8 cellular contexts compared by ENCODE assay signal in genomic region chr7:151245360-151246160, GRCh38. TPM values are rescaled to one million over a fixed set of nuclear protein-coding genes. Genes with fewer than 3 reads are reported as not detected.
A peak's percentile ranks its signal among the peaks of the same experiment; 100 is the strongest.
DNase-seq lines count a peak whose midpoint lies in the region; ATAC-seq, FAIRE-seq and TF ChIP-seq lines count a peak whose summit lies in the region.

No MANE protein-coding gene starts in this region.

- H3K9me3 ChIP-seq in CD8-positive, alpha-beta T cell (ENCODE audit: low read length), result no peaks in the 10 kb centered on the region
- H3K9me3 ChIP-seq in GM12878 (replicated peaks; ENCODE audit: control insufficient read depth, insufficient read depth, low read length) (no peaks in the 10 kb centered on the region), keratinocyte (ENCODE audit: control insufficient read depth, low read depth, low read length) (no peaks in the 10 kb centered on the region)

- H3K4me1 Mint-ChIP-seq in CD8-positive, alpha-beta T cell (ENCODE audit: low read depth), result peaks cover 51% of the 10 kb centered on the region

- H3K36me3 Mint-ChIP-seq in CD8-positive, alpha-beta T cell, result peaks cover under 1% of the 10 kb centered on the region

- peaks cover 5% of the 10 kb centered on the region for H3K27me3 Mint-ChIP-seq in CD8-positive, alpha-beta T cell (ENCODE audit: low read depth)

- H3K36me3 ChIP-seq in CD8-positive, alpha-beta T cell (ENCODE audit: insufficient read depth, low read length), result no peaks in the 10 kb centered on the region
- H3K36me3 ChIP-seq in GM12878 (ENCODE audit: control insufficient read depth in 2 of 2, insufficient read depth in 2 of 2, low read length in 1 of 2) (no peaks in the 10 kb centered on the region), keratinocyte (ENCODE audit: control insufficient read depth in 2 of 2, extremely low read depth in 1 of 2, insufficient read depth in 2 of 2, low read length in 2 of 2) (no peaks in the 10 kb centered on the region)

- no peak overlapping the region for H3K27ac ChIP-seq in CD8-positive, alpha-beta T cell (ENCODE audit: low read depth, low read length)
- H3K27ac ChIP-seq in GM12878 (ENCODE audit: control insufficient read depth, insufficient read depth), result no peak overlapping the region
- H3K27ac ChIP-seq in keratinocyte (ENCODE audit: control insufficient read depth, insufficient read depth, low read length), result no peak overlapping the region

- H3K79me2 ChIP-seq in GM12878 (ENCODE audit: control insufficient read depth, insufficient read depth, low read length) (no peaks in the 10 kb centered on the region), keratinocyte (ENCODE audit: control insufficient read depth, insufficient read depth, low read length) (no peaks in the 10 kb centered on the region)

- intact Hi-C loops in CD8-positive, alpha-beta T cell (cut with DNase I, micrococcal nuclease), result loop anchor here (1.0 to 10.0 kb wide), 7 partner anchors 13 to 629 kb away; partner anchors contain the start of genes ABCF2 (in 1 of the 2), CHPF2 (in 1 of the 2) and PRKAG2 (in 1 of the 2)
- intact Hi-C loops in GM12878 (cut with micrococcal nuclease; ENCODE audit: unreplicated experiment), result loop anchor here (1.0 kb wide), 1 partner anchor 121 kb away; no protein-coding TSS in a partner anchor

- H3K9ac ChIP-seq in GM12878 (ENCODE audit: control insufficient read depth, insufficient read depth, low read length) (no peak overlapping the region), keratinocyte (ENCODE audit: control insufficient read depth, extremely low read depth, insufficient read depth, low read length) (no peak overlapping the region)

- peak overlapping the region; percentile 65 for H3K4me3 ChIP-seq in CD8-positive, alpha-beta T cell (ENCODE audit: low read depth, low read length)
- H3K4me3 ChIP-seq in GM12878, result peak overlapping the region; percentile 44; the same call in 1 of the 2 replicates
- H3K4me3 ChIP-seq in keratinocyte (ENCODE audit: control insufficient read depth in 2 of 3, extremely low read depth in 1 of 3, insufficient read depth in 2 of 3, low read depth in 1 of 3, low read length in 3 of 3), result no peak overlapping the region

- no peak overlapping the region for H2AFZ ChIP-seq in GM12878 (ENCODE audit: control insufficient read depth, low read depth, low read length)
- H2AFZ ChIP-seq in keratinocyte (ENCODE audit: control insufficient read depth, low read length), result no peak overlapping the region

- POLR2A ChIA-PET in CD8-positive, alpha-beta T cell (lab: Charles Lee), result interaction anchor here (0.7 to 2.6 kb wide), 3 partner anchors 13 to 32 kb away, joined by 3 to 16 read pairs (median 3); partner anchors contain the start of genes ABCF2 and CHPF2
- POLR2A ChIA-PET in HEK293T (lab: Yijun Ruan, JAX), result interaction anchor here (1.4 to 3.5 kb wide), 5 partner anchors 10 to 31 kb away, joined by 5 to 29 read pairs (median 20); partner anchors contain the start of gene ABCF2
- POLR2A ChIA-PET in GM12878 (lab: Charles Lee), result interaction anchor here (0.8 to 1.5 kb wide), 2 partner anchors 18 kb away, joined by 3 to 5 read pairs; partner anchors contain the start of gene ABCF2

- DNase-seq in CD8-positive, alpha-beta T cell, result peak; percentile 40 to 80 (median 62)
- DNase-seq in HEK293T (ENCODE audit: extremely low spot score) (peak; percentile 83), T-helper 2 cell (peak; percentile 53 to 66 (median 66)), GM12878 (ENCODE audit: low read depth, low spot score) (no peak), keratinocyte (ENCODE audit: low read depth, low spot score) (no peak), GOT3 (lab: John Stamatoyannopoulos, UW) (no peak)
- peak; percentile 34 for DNase-seq in stimulated activated CD8-positive, alpha-beta memory T cell treated with anti-CD3 and anti-CD28 coated beads, Interleukin-15, amount 100 ng/mL, for 1 hour (ENCODE audit: low read depth)

- no TSS peak for BruUV-seq in GM12878 (replicated peaks; lab: Mats Ljungman, UMichigan)

- TF ChIP-seq CTCF in CD8-positive, alpha-beta T cell (IDR thresholded peaks at IDR 0.05), result peak; percentile 79
- TF ChIP-seq CTCF in GM12878 (IDR thresholded peaks at IDR 0.05 in 2 of 3, conservative IDR thresholded peaks at IDR 0.05 in 1 of 3; ENCODE audit: control insufficient read depth in 2 of 3, extremely low read depth in 1 of 3, insufficient read depth in 1 of 3, low read depth in 3 of 3, low read length in 3 of 3) (peak; percentile 40 to 67 (median 49)), keratinocyte (optimal IDR thresholded peaks at IDR 0.05 in 1 of 3, IDR thresholded peaks at IDR 0.05 in 1 of 3, conservative IDR thresholded peaks at IDR 0.05 in 1 of 3; ENCODE audit: extremely low read depth in 1 of 3, insufficient read depth in 2 of 3, low read length in 3 of 3) (peak in 2 of 3 experiments; percentile 42 to 56)

- no peaks in the 10 kb centered on the region for H3K9me1 ChIP-seq in keratinocyte (ENCODE audit: control insufficient read depth, extremely low read depth, insufficient read depth, low read length)

- no peaks in the 10 kb centered on the region for H3K27me3 ChIP-seq in CD8-positive, alpha-beta T cell (ENCODE audit: insufficient read depth, low read length)
- peaks cover 16 to 24% of the 10 kb centered on the region in 2 experiments for H3K27me3 ChIP-seq in GM12878 (replicated peaks in 1 of 2; ENCODE audit: control insufficient read depth in 2 of 2, insufficient read depth in 2 of 2, low read length in 1 of 2)
- H3K27me3 ChIP-seq in keratinocyte (ENCODE audit: control insufficient read depth, extremely low read depth, insufficient read depth, low read length), result peaks cover 30% of the 10 kb centered on the region

- TF ChIP-seq EP300 in GM12878 (IDR thresholded peaks at IDR 0.05; ENCODE audit: borderline replicate concordance in 1 of 2, control insufficient read depth in 1 of 2, low read depth in 2 of 2, low read length in 2 of 2), result no peak

- H4K20me1 ChIP-seq in GM12878 (ENCODE audit: control insufficient read depth, insufficient read depth) (no peaks in the 10 kb centered on the region), keratinocyte (ENCODE audit: control insufficient read depth, extremely low read depth, insufficient read depth, low read length) (no peaks in the 10 kb centered on the region)

- H3K9me3 Mint-ChIP-seq in CD8-positive, alpha-beta T cell, result no peaks in the 10 kb centered on the region

- peaks cover 46% of the 10 kb centered on the region for H3K4me1 ChIP-seq in CD8-positive, alpha-beta T cell (ENCODE audit: insufficient read depth, low read length)
- peaks cover 16% of the 10 kb centered on the region for H3K4me1 ChIP-seq in GM12878 (ENCODE audit: control insufficient read depth, insufficient read depth, low read length)
- H3K4me1 ChIP-seq in keratinocyte (ENCODE audit: control insufficient read depth, extremely low read depth, insufficient read depth, low read length), result peaks cover 8% of the 10 kb centered on the region

- ATAC-seq in CD8-positive, alpha-beta T cell, result peak; percentile 76
- ATAC-seq in GM12878, result peak; percentile 76
- no peak for ATAC-seq in HG03469 (IDR thresholded peaks at IDR 0.05; ENCODE audit: unreplicated experiment)

- no peak for TF ChIP-seq POLR2A in GM12878 (IDR thresholded peaks at IDR 0.05; ENCODE audit: low read depth, low read length)

- CTCF ChIA-PET in CD8-positive, alpha-beta T cell (lab: Charles Lee), result interaction anchor here (0.6 to 4.1 kb wide), 15 partner anchors 7 to 160 kb away, joined by 3 to 37 read pairs (median 4); partner anchors contain the start of gene CHPF2
- CTCF ChIA-PET in HEK293T (lab: Yijun Ruan, JAX), result interaction anchor here (0.6 to 2.3 kb wide), 12 partner anchors 9 to 60 kb away, joined by 3 to 31 read pairs (median 6); partner anchors contain the start of gene CHPF2
- CTCF ChIA-PET in GM12878 (lab: Yijun Ruan, JAX), result interaction anchor here (1.0 to 5.3 kb wide), 9 partner anchors 9 to 388 kb away, joined by 3 to 52 read pairs (median 6); partner anchors contain the start of genes ABCF2 and CHPF2

- RAD21 ChIA-PET in GM12878 (lab: Charles Lee; ENCODE audit: unreplicated experiment), result no interaction called here

- in situ Hi-C loops in GM12878 (cut with MboI), result no loop called here

- dilution Hi-C loops in keratinocyte (cut with MboI; ENCODE audit: extremely low pct_ligation_motif_present, low sequenced_read_pairs), result no loop called here

- SMC1A ChIA-PET in GM12878 (lab: Charles Lee; ENCODE audit: uncharacterized antibody, unreplicated experiment), result interaction anchor here (2.6 kb wide), 1 partner anchor 18 kb away, joined by 24 read pairs; the partner anchor contains the start of gene ABCF2

- no peak overlapping the region for H3K27ac Mint-ChIP-seq in CD8-positive, alpha-beta T cell

- H3K4me3 Mint-ChIP-seq in CD8-positive, alpha-beta T cell, result peak overlapping the region; percentile 70

- 0 out of 2 replicates have a peak, but pooled peaks have one; percentile 10 for TF ChIP-seq RAD21 in GM12878 (IDR thresholded peaks at IDR 0.05; ENCODE audit: insufficient read depth, low read depth, low read length)

- FAIRE-seq in GM12878 (lab: Jason Lieb, UNC), result no peak
- FAIRE-seq in keratinocyte (lab: Jason Lieb, UNC), result no peak

- 5% methylated on average over 39 of the region's 60 CpGs for WGBS in GM12878 (ENCODE audit: insufficient coverage, insufficient replicate concordance, low lambda C conversion rate, missing lambda C conversion rate)

- peak overlapping the region; percentile 83 for H3K4me2 ChIP-seq in GM12878 (ENCODE audit: control insufficient read depth, insufficient read depth)
- peak overlapping the region; percentile 45 for H3K4me2 ChIP-seq in keratinocyte (ENCODE audit: control insufficient read depth, extremely low read depth, insufficient read depth, low read depth, low read length)

RNA-seq across cellular contexts. Expression of gene SMARCD3, which starts 2.9 kb away (rescaled TPM):
- 10 to 100 TPM; 25.6 to 28.0 TPM for total RNA-seq in CD8-positive, alpha-beta T cell
- total RNA-seq in GM12878 (2013; cell fraction: nucleolus; rRNA removed), result not detected in 2 replicates
- total RNA-seq in GM12878 (2014; rRNA removed) (0.11 TPM in 1 of 2 replicates, not detected in the other), GM12878 (2014; rRNA removed; fragmentation: Illumina TruSeq; extraction: Trizol) (0.13 and 0.14 TPM in 2 replicates), GM12878 (2021) (0.51 and 1.4 TPM in 2 replicates)
- polyA plus RNA-seq in GM12878 (2011; ENCODE audit: low read depth), result 1.7 TPM
- polyA plus RNA-seq in GM12878 (2011; rRNA removed) (0.17 and 0.18 TPM in 2 replicates), GM12878 (2014; fragmentation: Illumina TruSeq; extraction: Trizol) (0.12 and 0.86 TPM in 2 replicates), GM12878 (2014; fragmentation: Nextera tagmentation; extraction: Ambion mirVana) (under 1 TPM; 0.11 TPM), GM12878 (2014; rRNA removed) (0.34 and 0.63 TPM in 2 replicates), GM12878 (2016; fragmentation: Nextera tagmentation; extraction: Ambion mirVana) (under 1 TPM; 0.39 to 0.81 TPM), keratinocyte (3.0 to 6.0 TPM (median 3.1 TPM) in 3 replicates)
- polyA plus RNA-seq in GM12878 (2011; cell fraction: cytosol; rRNA removed), result 0.17 and 1.4 TPM in 2 replicates
- polyA plus RNA-seq in GM12878 (2011; cell fraction: nucleus; rRNA removed), result 0.79 and 1.0 TPM in 2 replicates
- 3.2 and 3.6 TPM in 2 replicates for polyA plus RNA-seq in GM12878 (2012)
- not detected in 2 replicates for polyA minus RNA-seq in GM12878 (2011; rRNA and poly(A)+ RNA removed)
- polyA minus RNA-seq in GM12878 (2011; cell fraction: cytosol; rRNA and poly(A)+ RNA removed), result not detected in 2 replicates
- polyA minus RNA-seq in GM12878 (2011; cell fraction: nucleus; rRNA and poly(A)+ RNA removed), result not detected in 2 replicates
- polyA plus RNA-seq in keratinocyte (2011; ENCODE audit: low read depth), result 6.9 TPM
- 4.0 and 6.1 TPM in 2 replicates for polyA plus RNA-seq in keratinocyte (2011; cell fraction: cytosol; rRNA removed)
- polyA plus RNA-seq in keratinocyte (2011; cell fraction: nucleus; rRNA removed), result 10.1 and 16.9 TPM in 2 replicates
- 5.1 and 10.8 TPM in 2 replicates for polyA plus RNA-seq in keratinocyte (2012; ENCODE audit: low replicate concordance)
- polyA minus RNA-seq in keratinocyte, result 2.1 to 5.4 TPM (median 2.3 TPM) in 3 replicates
- polyA minus RNA-seq in keratinocyte (2011; cell fraction: cytosol; rRNA and poly(A)+ RNA removed), result 4.8 TPM
- polyA minus RNA-seq in keratinocyte (2011; cell fraction: nucleus; rRNA and poly(A)+ RNA removed), result 2.4 and 4.1 TPM in 2 replicates

RNA-seq across cellular contexts. Expression of gene CHPF2, which starts 13.3 kb away (rescaled TPM):
- total RNA-seq in CD8-positive, alpha-beta T cell, result 10 to 100 TPM; 24.7 to 24.9 TPM
- total RNA-seq in GM12878 (2013; cell fraction: nucleolus; rRNA removed), result 59.3 and 69.6 TPM in 2 replicates
- total RNA-seq in GM12878 (2014; rRNA removed) (23.4 and 25.8 TPM in 2 replicates), GM12878 (2014; rRNA removed; fragmentation: Illumina TruSeq; extraction: Trizol) (10.1 and 11.6 TPM in 2 replicates), GM12878 (2021) (31.3 and 33.1 TPM in 2 replicates)
- 11.3 TPM for polyA plus RNA-seq in GM12878 (2011; ENCODE audit: low read depth)
- polyA plus RNA-seq in GM12878 (2011; rRNA removed) (6.7 and 9.2 TPM in 2 replicates), GM12878 (2014; fragmentation: Illumina TruSeq; extraction: Trizol) (3.2 and 9.2 TPM in 2 replicates), GM12878 (2014; fragmentation: Nextera tagmentation; extraction: Ambion mirVana) (under 1 TPM; 0.23 to 0.82 TPM), GM12878 (2014; rRNA removed) (24.1 and 28.2 TPM in 2 replicates), GM12878 (2016; fragmentation: Nextera tagmentation; extraction: Ambion mirVana) (10 to 100 TPM; 11.4 to 13.4 TPM), keratinocyte (16.2 to 33.0 TPM (median 26.0 TPM) in 3 replicates)
- 13.1 and 17.6 TPM in 2 replicates for polyA plus RNA-seq in GM12878 (2011; cell fraction: cytosol; rRNA removed)
- 96.6 and 98.8 TPM in 2 replicates for polyA plus RNA-seq in GM12878 (2011; cell fraction: nucleus; rRNA removed)
- 19.5 and 28.6 TPM in 2 replicates for polyA plus RNA-seq in GM12878 (2012)
- polyA minus RNA-seq in GM12878 (2011; rRNA and poly(A)+ RNA removed), result 10.4 and 22.9 TPM in 2 replicates
- polyA minus RNA-seq in GM12878 (2011; cell fraction: cytosol; rRNA and poly(A)+ RNA removed), result 7.6 and 10.5 TPM in 2 replicates
- 36.0 and 57.0 TPM in 2 replicates for polyA minus RNA-seq in GM12878 (2011; cell fraction: nucleus; rRNA and poly(A)+ RNA removed)
- 10.8 TPM for polyA plus RNA-seq in keratinocyte (2011; ENCODE audit: low read depth)
- 7.2 and 13.1 TPM in 2 replicates for polyA plus RNA-seq in keratinocyte (2011; cell fraction: cytosol; rRNA removed)
- polyA plus RNA-seq in keratinocyte (2011; cell fraction: nucleus; rRNA removed), result 67.1 and 88.3 TPM in 2 replicates
- 16.8 and 35.8 TPM in 2 replicates for polyA plus RNA-seq in keratinocyte (2012; ENCODE audit: low replicate concordance)
- 22.9 to 65.2 TPM (median 29.1 TPM) in 3 replicates for polyA minus RNA-seq in keratinocyte
- polyA minus RNA-seq in keratinocyte (2011; cell fraction: cytosol; rRNA and poly(A)+ RNA removed), result 37.6 TPM
- 99.4 and 99.8 TPM in 2 replicates for polyA minus RNA-seq in keratinocyte (2011; cell fraction: nucleus; rRNA and poly(A)+ RNA removed)

RNA-seq across cellular contexts. Expression of gene ABCF2, which starts 18.6 kb away (rescaled TPM):
- 10 to 100 TPM; 12.7 to 16.5 TPM for total RNA-seq in CD8-positive, alpha-beta T cell
- 22.9 and 36.3 TPM in 2 replicates for total RNA-seq in GM12878 (2013; cell fraction: nucleolus; rRNA removed)
- total RNA-seq in GM12878 (2014; rRNA removed), result 59.4 and 59.8 TPM in 2 replicates
- 55.4 and 56.2 TPM in 2 replicates for total RNA-seq in GM12878 (2014; rRNA removed; fragmentation: Illumina TruSeq; extraction: Trizol)
- 52.8 and 58.1 TPM in 2 replicates for total RNA-seq in GM12878 (2021)
- 18.9 TPM for polyA plus RNA-seq in GM12878 (2011; ENCODE audit: low read depth)
- polyA plus RNA-seq in GM12878 (2011; rRNA removed), result 15.2 and 29.3 TPM in 2 replicates
- 42.5 and 47.8 TPM in 2 replicates for polyA plus RNA-seq in GM12878 (2011; cell fraction: cytosol; rRNA removed)
- polyA plus RNA-seq in GM12878 (2011; cell fraction: nucleus; rRNA removed), result 38.2 and 45.7 TPM in 2 replicates
- 19.8 and 21.2 TPM in 2 replicates for polyA plus RNA-seq in GM12878 (2012)
- 62.1 and 76.3 TPM in 2 replicates for polyA plus RNA-seq in GM12878 (2014; fragmentation: Illumina TruSeq; extraction: Trizol)
- polyA plus RNA-seq in GM12878 (2014; fragmentation: Nextera tagmentation; extraction: Ambion mirVana), result 10 to 100 TPM; 39.6 to 50.9 TPM
- 49.5 and 54.5 TPM in 2 replicates for polyA plus RNA-seq in GM12878 (2014; rRNA removed)
- 10 to 100 TPM; 63.9 to 65.8 TPM for polyA plus RNA-seq in GM12878 (2016; fragmentation: Nextera tagmentation; extraction: Ambion mirVana)
- 39.4 and 48.2 TPM in 2 replicates for polyA minus RNA-seq in GM12878 (2011; rRNA and poly(A)+ RNA removed)
- 11.6 and 19.4 TPM in 2 replicates for polyA minus RNA-seq in GM12878 (2011; cell fraction: cytosol; rRNA and poly(A)+ RNA removed)
- 8.1 and 17.4 TPM in 2 replicates for polyA minus RNA-seq in GM12878 (2011; cell fraction: nucleus; rRNA and poly(A)+ RNA removed)
- polyA plus RNA-seq in keratinocyte, result 33.3 to 68.6 TPM (median 43.6 TPM) in 3 replicates
- 12.4 TPM for polyA plus RNA-seq in keratinocyte (2011; ENCODE audit: low read depth)
- 60.0 and 61.5 TPM in 2 replicates for polyA plus RNA-seq in keratinocyte (2011; cell fraction: cytosol; rRNA removed)
- polyA plus RNA-seq in keratinocyte (2011; cell fraction: nucleus; rRNA removed), result 58.1 and 59.3 TPM in 2 replicates
- 27.9 and 54.2 TPM in 2 replicates for polyA plus RNA-seq in keratinocyte (2012; ENCODE audit: low replicate concordance)
- 57.5 to 64.0 TPM (median 62.2 TPM) in 3 replicates for polyA minus RNA-seq in keratinocyte
- 38.0 TPM for polyA minus RNA-seq in keratinocyte (2011; cell fraction: cytosol; rRNA and poly(A)+ RNA removed)
- 21.0 and 32.6 TPM in 2 replicates for polyA minus RNA-seq in keratinocyte (2011; cell fraction: nucleus; rRNA and poly(A)+ RNA removed)

RNA-seq across cellular contexts. Expression of gene H2BK1, which starts 35.3 kb away (rescaled TPM):
- total RNA-seq in CD8-positive, alpha-beta T cell, result 1 to 10 TPM; 1.5 to 1.6 TPM
- total RNA-seq in GM12878 (2013; cell fraction: nucleolus; rRNA removed), result not detected in 2 replicates
- total RNA-seq in GM12878 (2014; rRNA removed), result not detected in 2 replicates
- total RNA-seq in GM12878 (2014; rRNA removed; fragmentation: Illumina TruSeq; extraction: Trizol), result not detected in 2 replicates
- total RNA-seq in GM12878 (2021), result 0.54 TPM in 1 of 2 replicates, not detected in the other
- not detected for polyA plus RNA-seq in GM12878 (2011; ENCODE audit: low read depth)
- polyA plus RNA-seq in GM12878 (2011; rRNA removed), result not detected in 2 replicates
- polyA plus RNA-seq in GM12878 (2011; cell fraction: cytosol; rRNA removed), result not detected in 2 replicates
- not detected in 2 replicates for polyA plus RNA-seq in GM12878 (2011; cell fraction: nucleus; rRNA removed)
- polyA plus RNA-seq in GM12878 (2012), result not detected in 2 replicates
- not detected in 2 replicates for polyA plus RNA-seq in GM12878 (2014; fragmentation: Illumina TruSeq; extraction: Trizol)
- not detected for polyA plus RNA-seq in GM12878 (2014; fragmentation: Nextera tagmentation; extraction: Ambion mirVana)
- not detected in 2 replicates for polyA plus RNA-seq in GM12878 (2014; rRNA removed)
- polyA plus RNA-seq in GM12878 (2016; fragmentation: Nextera tagmentation; extraction: Ambion mirVana), result not detected
- polyA minus RNA-seq in GM12878 (2011; rRNA and poly(A)+ RNA removed), result not detected in 2 replicates
- not detected in 2 replicates for polyA minus RNA-seq in GM12878 (2011; cell fraction: cytosol; rRNA and poly(A)+ RNA removed)
- polyA minus RNA-seq in GM12878 (2011; cell fraction: nucleus; rRNA and poly(A)+ RNA removed), result 1.1 TPM in 1 of 2 replicates, not detected in the other
- polyA plus RNA-seq in keratinocyte, result not detected in 3 replicates
- polyA plus RNA-seq in keratinocyte (2011; ENCODE audit: low read depth), result not detected
- polyA plus RNA-seq in keratinocyte (2011; cell fraction: cytosol; rRNA removed), result not detected in 2 replicates
- not detected in 2 replicates for polyA plus RNA-seq in keratinocyte (2011; cell fraction: nucleus; rRNA removed)
- not detected in 2 replicates for polyA plus RNA-seq in keratinocyte (2012; ENCODE audit: low replicate concordance)
- polyA minus RNA-seq in keratinocyte, result not detected in 3 replicates
- not detected for polyA minus RNA-seq in keratinocyte (2011; cell fraction: cytosol; rRNA and poly(A)+ RNA removed)
- polyA minus RNA-seq in keratinocyte (2011; cell fraction: nucleus; rRNA and poly(A)+ RNA removed), result not detected in 2 replicates

RNA-seq across cellular contexts. Expression of gene ASB10, which starts 58.5 kb away (rescaled TPM):
- not detected for total RNA-seq in CD8-positive, alpha-beta T cell
- not detected in 2 replicates for total RNA-seq in GM12878 (2013; cell fraction: nucleolus; rRNA removed)
- total RNA-seq in GM12878 (2014; rRNA removed) (not detected in 2 replicates), GM12878 (2014; rRNA removed; fragmentation: Illumina TruSeq; extraction: Trizol) (not detected in 2 replicates), GM12878 (2021) (not detected in 2 replicates)
- not detected for polyA plus RNA-seq in GM12878 (2011; ENCODE audit: low read depth)
- polyA plus RNA-seq in GM12878 (2011; rRNA removed) (not detected in 2 replicates), GM12878 (2014; fragmentation: Illumina TruSeq; extraction: Trizol) (not detected in 2 replicates), GM12878 (2014; fragmentation: Nextera tagmentation; extraction: Ambion mirVana) (not detected), GM12878 (2014; rRNA removed) (not detected in 2 replicates), GM12878 (2016; fragmentation: Nextera tagmentation; extraction: Ambion mirVana) (not detected), keratinocyte (not detected in 3 replicates)
- not detected in 2 replicates for polyA plus RNA-seq in GM12878 (2011; cell fraction: cytosol; rRNA removed)
- not detected in 2 replicates for polyA plus RNA-seq in GM12878 (2011; cell fraction: nucleus; rRNA removed)
- not detected in 2 replicates for polyA plus RNA-seq in GM12878 (2012)
- not detected in 2 replicates for polyA minus RNA-seq in GM12878 (2011; rRNA and poly(A)+ RNA removed)
- not detected in 2 replicates for polyA minus RNA-seq in GM12878 (2011; cell fraction: cytosol; rRNA and poly(A)+ RNA removed)
- polyA minus RNA-seq in GM12878 (2011; cell fraction: nucleus; rRNA and poly(A)+ RNA removed), result not detected in 2 replicates
- polyA plus RNA-seq in keratinocyte (2011; ENCODE audit: low read depth), result not detected
- polyA plus RNA-seq in keratinocyte (2011; cell fraction: cytosol; rRNA removed), result not detected in 2 replicates
- polyA plus RNA-seq in keratinocyte (2011; cell fraction: nucleus; rRNA removed), result not detected in 2 replicates
- not detected in 2 replicates for polyA plus RNA-seq in keratinocyte (2012; ENCODE audit: low replicate concordance)
- not detected in 3 replicates for polyA minus RNA-seq in keratinocyte
- polyA minus RNA-seq in keratinocyte (2011; cell fraction: cytosol; rRNA and poly(A)+ RNA removed), result not detected
- polyA minus RNA-seq in keratinocyte (2011; cell fraction: nucleus; rRNA and poly(A)+ RNA removed), result not detected in 2 replicates

Comparison
In these comparisons a context has a peak if more than half of its experiments do, and no peak if none do; other contexts are left out.
1. DNase-seq: peak in CD8-positive, alpha-beta T cell (7 of 7), HEK293T (single experiment), T-helper 2 cell (5 of 5) and stimulated activated CD8-positive, alpha-beta memory T cell treated with anti-CD3 and anti-CD28 coated beads, Interleukin-15, amount 100 ng/mL, for 1 hour (single experiment); none in GM12878 (single experiment), keratinocyte (single experiment) and GOT3 (single experiment).
2. H3K4me3 ChIP-seq: peak in CD8-positive, alpha-beta T cell (single experiment) and GM12878 (single experiment); none in keratinocyte (0 of 3).
3. RNA of gene SMARCD3, which starts 2.9 kb away (total RNA-seq): 25.6 to 28.0 TPM in CD8-positive, alpha-beta T cell; 0.11 to 1.4 TPM in GM12878; every median in the first group is over 10 times any median in the second.
4. Peak in every context shown above with its lines, with median percentiles within 50 percentile points of each other: CTCF ChIP-seq.